ENCODE assay signal across 8 cellular contexts in the genomic region with DNA sequence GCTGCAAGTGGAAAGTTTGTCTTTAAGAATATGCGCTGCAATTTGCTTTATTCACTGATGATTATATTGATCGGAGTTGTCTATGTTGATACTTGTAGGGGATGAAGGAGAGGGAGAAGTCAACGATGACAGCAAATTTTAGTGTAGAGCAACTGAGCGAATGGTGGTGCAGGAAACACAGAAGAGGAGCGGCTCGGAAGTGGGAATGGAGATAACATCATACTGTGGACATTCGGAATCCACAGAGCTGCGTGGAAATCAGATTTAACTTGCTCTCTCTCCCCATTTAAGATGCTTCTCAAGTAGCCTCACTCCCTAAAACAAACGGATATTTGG. TPM values are rescaled to one million over a fixed set of nuclear protein-coding genes. Genes with fewer than 3 reads are reported as not detected.
DNase-seq lines count a peak whose midpoint lies in the region; ATAC-seq and TF ChIP-seq lines count a peak whose summit lies in the region.

No MANE protein-coding gene starts in this region.

- CTCF ChIA-PET in activated naive CD4-positive, alpha-beta T cell treated with anti-CD3 and anti-CD28 coated beads, Interleukin-2, amount 10 ng/mL, durations not matched to agents 7 days and 5 days (lab: Charles Lee), result interaction anchor here (0.6 to 1.6 kb wide), 6 partner anchors 9 to 1200 kb away, joined by 3 to 5 read pairs (median 3); no protein-coding TSS in a partner anchor

- no peak for ATAC-seq in memory B cell (ENCODE audit: low read depth)
- no peak for ATAC-seq in GM19351 (IDR thresholded peaks at IDR 0.05; ENCODE audit: unreplicated experiment)

- in situ Hi-C loops in astrocyte of the cerebellum (cut with HindIII; ENCODE audit: low sequenced_read_pairs), result no loop called here

- TF ChIP-seq CTCF in astrocyte of the cerebellum (IDR thresholded peaks at IDR 0.05; ENCODE audit: low read depth, low read length, missing control alignments) (no peak), type B pancreatic cell (conservative IDR thresholded peaks at IDR 0.05) (no peak)

- no peak for DNase-seq in activated naive CD4-positive, alpha-beta T cell treated with anti-CD3 and anti-CD28 coated beads, Interleukin-2, amount 10 ng/mL, durations not matched to agents 7 days and 5 days
- no peak for DNase-seq in activated naive CD4-positive, alpha-beta T cell treated with anti-CD3 and anti-CD28 coated beads, Interleukin-2, amount 50 U/mL, for 16 hours
- DNase-seq in astrocyte of the cerebellum (ENCODE audit: low read depth) (no peak), memory B cell (ENCODE audit: low spot score in 2 of 2) (no peak), type B pancreatic cell (ENCODE audit: extremely low spot score, unreplicated experiment) (no peak), NCI-H526 (lab: John Stamatoyannopoulos, UW) (no peak), amygdala (lab: John Stamatoyannopoulos, UW) (no peak)

- H3K27ac Mint-ChIP-seq in activated naive CD4-positive, alpha-beta T cell treated with anti-CD3 and anti-CD28 coated beads, Interleukin-2, amount 10 ng/mL, durations not matched to agents 7 days and 5 days, result peak overlapping the region; percentile 95
- H3K27ac Mint-ChIP-seq in memory B cell (peak overlapping the region; percentile 94), type B pancreatic cell (peak overlapping the region; percentile 95)

- H3K4me3 Mint-ChIP-seq in activated naive CD4-positive, alpha-beta T cell treated with anti-CD3 and anti-CD28 coated beads, Interleukin-2, amount 10 ng/mL, durations not matched to agents 7 days and 5 days, result peak overlapping the region; percentile 81
- H3K4me3 Mint-ChIP-seq in memory B cell (peak overlapping the region; percentile 90), type B pancreatic cell (peak overlapping the region; percentile 98)

- H3K4me3 ChIP-seq in astrocyte of the cerebellum (ENCODE audit: low read depth, low read length), result peak overlapping the region; percentile 64

- H3K9me3 Mint-ChIP-seq in activated naive CD4-positive, alpha-beta T cell treated with anti-CD3 and anti-CD28 coated beads, Interleukin-2, amount 10 ng/mL, durations not matched to agents 7 days and 5 days, result no peaks in the 10 kb centered on the region
- H3K9me3 Mint-ChIP-seq in memory B cell, result no peaks in the 10 kb centered on the region
- no peaks in the 10 kb centered on the region for H3K9me3 Mint-ChIP-seq in type B pancreatic cell

- peaks cover 30% of the 10 kb centered on the region for H3K36me3 Mint-ChIP-seq in activated naive CD4-positive, alpha-beta T cell treated with anti-CD3 and anti-CD28 coated beads, Interleukin-2, amount 10 ng/mL, durations not matched to agents 7 days and 5 days
- H3K36me3 Mint-ChIP-seq in memory B cell (peaks cover 7% of the 10 kb centered on the region), type B pancreatic cell (peaks cover 9% of the 10 kb centered on the region)

- no peaks in the 10 kb centered on the region for H3K27me3 Mint-ChIP-seq in activated naive CD4-positive, alpha-beta T cell treated with anti-CD3 and anti-CD28 coated beads, Interleukin-2, amount 10 ng/mL, durations not matched to agents 7 days and 5 days
- H3K27me3 Mint-ChIP-seq in memory B cell, result no peaks in the 10 kb centered on the region
- H3K27me3 Mint-ChIP-seq in type B pancreatic cell, result no peaks in the 10 kb centered on the region

- H3K4me1 Mint-ChIP-seq in activated naive CD4-positive, alpha-beta T cell treated with anti-CD3 and anti-CD28 coated beads, Interleukin-2, amount 10 ng/mL, durations not matched to agents 7 days and 5 days, result peaks cover 62% of the 10 kb centered on the region
- H3K4me1 Mint-ChIP-seq in memory B cell, result peaks cover 20% of the 10 kb centered on the region
- H3K4me1 Mint-ChIP-seq in type B pancreatic cell (ENCODE audit: unreplicated experiment), result peaks cover 25% of the 10 kb centered on the region

RNA-seq across cellular contexts. Expression of gene TMEM14B, which starts 0.7 kb away (rescaled TPM):
- 68.1 and 75.6 TPM in 2 replicates for total RNA-seq in type B pancreatic cell (ENCODE audit: low replicate concordance)

RNA-seq across cellular contexts. Expression of gene TMEM14C, which starts 24.0 kb away (rescaled TPM):
- total RNA-seq in type B pancreatic cell (ENCODE audit: low replicate concordance), result 87.5 and 103 TPM in 2 replicates

RNA-seq across cellular contexts. Expression of gene PAK1IP1, which starts 52.1 kb away (rescaled TPM):
- 15.4 and 16.4 TPM in 2 replicates for total RNA-seq in type B pancreatic cell (ENCODE audit: low replicate concordance)

RNA-seq across cellular contexts. Expression of gene C6orf52, which starts 52.5 kb away (rescaled TPM):
- 3.5 and 3.7 TPM in 2 replicates for total RNA-seq in type B pancreatic cell (ENCODE audit: low replicate concordance)
